In genomic region chr10:89553064-89553734, GRCh38 we compare ENCODE assay signal across 1 cellular context.
TF ChIP-seq lines count a peak whose summit lies in the region.

No MANE protein-coding gene starts in this region.

TF ChIP-seq in HEK293, 187 proteins besides CTCF, POLR2A, EP300 and RAD21 (continued from another document):
- TF ChIP-seq, protein P1, sequence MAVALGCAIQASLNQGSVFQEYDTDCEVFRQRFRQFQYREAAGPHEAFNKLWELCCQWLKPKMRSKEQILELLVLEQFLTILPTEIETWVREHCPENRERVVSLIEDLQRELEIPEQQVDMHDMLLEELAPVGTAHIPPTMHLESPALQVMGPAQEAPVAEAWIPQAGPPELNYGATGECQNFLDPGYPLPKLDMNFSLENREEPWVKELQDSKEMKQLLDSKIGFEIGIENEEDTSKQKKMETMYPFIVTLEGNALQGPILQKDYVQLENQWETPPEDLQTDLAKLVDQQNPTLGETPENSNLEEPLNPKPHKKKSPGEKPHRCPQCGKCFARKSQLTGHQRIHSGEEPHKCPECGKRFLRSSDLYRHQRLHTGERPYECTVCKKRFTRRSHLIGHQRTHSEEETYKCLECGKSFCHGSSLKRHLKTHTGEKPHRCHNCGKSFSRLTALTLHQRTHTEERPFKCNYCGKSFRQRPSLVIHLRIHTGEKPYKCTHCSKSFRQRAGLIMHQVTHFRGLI (tag by site-specific recombination; IDR thresholded peaks at IDR 0.05) = no peak
- no peak for TF ChIP-seq ZNF354C (tag by site-specific recombination; IDR thresholded peaks at IDR 0.05; ENCODE audit: borderline replicate concordance, low read depth)
- TF ChIP-seq ZNF362 (tag by site-specific recombination; IDR thresholded peaks at IDR 0.05) = peak; percentile 61; the same call in 1 of the 2 replicates
- no peak for TF ChIP-seq ZNF521 (tag by site-specific recombination; IDR thresholded peaks at IDR 0.05)
- no peak for TF ChIP-seq SCRT2 (tag by site-specific recombination; IDR thresholded peaks at IDR 0.05)
- no peak for TF ChIP-seq ZNF221 (tag by site-specific recombination; IDR thresholded peaks at IDR 0.05; ENCODE audit: borderline replicate concordance)
- TF ChIP-seq PRDM1 (tag by site-specific recombination; IDR thresholded peaks at IDR 0.05) = no peak
- TF ChIP-seq, protein P2, sequence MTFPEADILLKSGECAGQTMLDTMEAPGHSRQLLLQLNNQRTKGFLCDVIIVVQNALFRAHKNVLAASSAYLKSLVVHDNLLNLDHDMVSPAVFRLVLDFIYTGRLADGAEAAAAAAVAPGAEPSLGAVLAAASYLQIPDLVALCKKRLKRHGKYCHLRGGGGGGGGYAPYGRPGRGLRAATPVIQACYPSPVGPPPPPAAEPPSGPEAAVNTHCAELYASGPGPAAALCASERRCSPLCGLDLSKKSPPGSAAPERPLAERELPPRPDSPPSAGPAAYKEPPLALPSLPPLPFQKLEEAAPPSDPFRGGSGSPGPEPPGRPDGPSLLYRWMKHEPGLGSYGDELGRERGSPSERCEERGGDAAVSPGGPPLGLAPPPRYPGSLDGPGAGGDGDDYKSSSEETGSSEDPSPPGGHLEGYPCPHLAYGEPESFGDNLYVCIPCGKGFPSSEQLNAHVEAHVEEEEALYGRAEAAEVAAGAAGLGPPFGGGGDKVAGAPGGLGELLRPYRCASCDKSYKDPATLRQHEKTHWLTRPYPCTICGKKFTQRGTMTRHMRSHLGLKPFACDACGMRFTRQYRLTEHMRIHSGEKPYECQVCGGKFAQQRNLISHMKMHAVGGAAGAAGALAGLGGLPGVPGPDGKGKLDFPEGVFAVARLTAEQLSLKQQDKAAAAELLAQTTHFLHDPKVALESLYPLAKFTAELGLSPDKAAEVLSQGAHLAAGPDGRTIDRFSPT (tag by site-specific recombination; IDR thresholded peaks at IDR 0.05) = 0 out of 2 replicates have a peak, but pooled peaks have one; percentile 20
- TF ChIP-seq ZNF48 (tag by site-specific recombination; IDR thresholded peaks at IDR 0.05) = no peak
- TF ChIP-seq ZNF157 (tag by site-specific recombination; IDR thresholded peaks at IDR 0.05) = no peak
- TF ChIP-seq ZNF146 (tag by site-specific recombination; IDR thresholded peaks at IDR 0.05) = no peak
- TF ChIP-seq KLF1 (tag by site-specific recombination; IDR thresholded peaks at IDR 0.05) = no peak
- 0 out of 2 replicates have a peak, but pooled peaks have one; percentile 37 for TF ChIP-seq SP7 (tag by site-specific recombination; IDR thresholded peaks at IDR 0.05)
- TF ChIP-seq ZNF311 (tag by site-specific recombination; IDR thresholded peaks at IDR 0.05; ENCODE audit: borderline replicate concordance) = no peak
- TF ChIP-seq ZNF837 (tag by site-specific recombination; IDR thresholded peaks at IDR 0.05) = no peak
- no peak for TF ChIP-seq ZNF341 (tag by site-specific recombination; IDR thresholded peaks at IDR 0.05; ENCODE audit: low read depth)
- no peak for TF ChIP-seq ZNF266 (tag by site-specific recombination; IDR thresholded peaks at IDR 0.05; ENCODE audit: low read depth)
- no peak for TF ChIP-seq ZNF670 (tag by site-specific recombination; IDR thresholded peaks at IDR 0.05; ENCODE audit: low read depth)
- peak; percentile 74 for TF ChIP-seq PRDM6 (tag by site-specific recombination; IDR thresholded peaks at IDR 0.05)
- TF ChIP-seq, protein P3, sequence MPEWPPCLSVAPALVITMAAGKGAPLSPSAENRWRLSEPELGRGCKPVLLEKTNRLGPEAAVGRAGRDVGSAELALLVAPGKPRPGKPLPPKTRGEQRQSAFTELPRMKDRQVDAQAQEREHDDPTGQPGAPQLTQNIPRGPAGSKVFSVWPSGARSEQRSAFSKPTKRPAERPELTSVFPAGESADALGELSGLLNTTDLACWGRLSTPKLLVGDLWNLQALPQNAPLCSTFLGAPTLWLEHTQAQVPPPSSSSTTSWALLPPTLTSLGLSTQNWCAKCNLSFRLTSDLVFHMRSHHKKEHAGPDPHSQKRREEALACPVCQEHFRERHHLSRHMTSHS (tag by site-specific recombination; IDR thresholded peaks at IDR 0.05) = no peak
- peak; percentile 34 for TF ChIP-seq ZNF335 (tag by site-specific recombination; conservative IDR thresholded peaks at IDR 0.05)
- TF ChIP-seq SP2 (tag by site-specific recombination; IDR thresholded peaks at IDR 0.05) = no peak
- no peak for TF ChIP-seq HOXC10 (CRISPR knock-in tag; IDR thresholded peaks at IDR 0.05)
- no peak for TF ChIP-seq ZNF664 (tag by site-specific recombination; IDR thresholded peaks at IDR 0.05)
- TF ChIP-seq ZNF626 (tag by site-specific recombination; IDR thresholded peaks at IDR 0.05) = no peak
- no peak for TF ChIP-seq ZNF292 (tag by site-specific recombination; IDR thresholded peaks at IDR 0.05; ENCODE audit: borderline replicate concordance, low read depth)
- TF ChIP-seq ZNF132 (tag by site-specific recombination; IDR thresholded peaks at IDR 0.05; ENCODE audit: borderline replicate concordance) = no peak
- no peak for TF ChIP-seq ZNF654 (tag by site-specific recombination; IDR thresholded peaks at IDR 0.05; ENCODE audit: low read depth)
- TF ChIP-seq ZFP41 (tag by site-specific recombination; IDR thresholded peaks at IDR 0.05; ENCODE audit: borderline replicate concordance) = no peak
- TF ChIP-seq ZNF843 (tag by site-specific recombination; IDR thresholded peaks at IDR 0.05) = no peak
- peak; percentile 37; the same call in 1 of the 2 replicates for TF ChIP-seq INSM2 (tag by site-specific recombination; IDR thresholded peaks at IDR 0.05)
- no peak for TF ChIP-seq ZNF701 (tag by site-specific recombination; IDR thresholded peaks at IDR 0.05)
- TF ChIP-seq ZFHX2 (tag by site-specific recombination; conservative IDR thresholded peaks at IDR 0.05) = no peak
- TF ChIP-seq WT1 (tag by site-specific recombination; IDR thresholded peaks at IDR 0.05) = peak; percentile 34; the same call in 1 of the 2 replicates
